Comparison of ENCODE assay signal across 24 cellular contexts in genomic region chr22:37481347-37481907, GRCh38. TPM values are rescaled to one million over a fixed set of nuclear protein-coding genes. Genes with fewer than 3 reads are reported as not detected.
DNase-seq lines count a peak whose midpoint lies in the region; ATAC-seq and TF ChIP-seq lines count a peak whose summit lies in the region.
"Had no signal": no experiment of that assay in that cellular context is flagged by ENCODE, and none has a peak within 500 bp of the region (broad histone marks: within the 10 kb centered on the region; RNA-seq: fewer than 3 reads in every experiment).

No MANE protein-coding gene starts in this region.

- H3K4me3 Mint-ChIP-seq in CD8-positive, alpha-beta T cell = no peak overlapping the region
- H3K4me3 Mint-ChIP-seq in activated T-helper 1 cell treated with anti-CD3 and anti-CD28 coated beads, Interleukin-12 subunit alpha, Interleukin-12 subunit beta, Interleukin-2, Interleukin-4 antibody, amounts not matched to agents 30 ng/mL and 10 ng/mL and 1 ng/mL, durations not matched to agents 14 hours and 24 hours and 36 hours = no peak overlapping the region
- peak overlapping the region in 1 of 5 donors; percentile 36 for H3K4me3 Mint-ChIP-seq in immature natural killer cell
- H3K4me3 Mint-ChIP-seq: nephron had no signal

- H3K9me3 ChIP-seq in BLaER1 treated with 17β-estradiol and CSF1 and Interleukin-3, amounts not matched to agents 10 nM and 100 nM (replicated peaks in 1 of 11) = no peaks in the 10 kb centered on the region
- H3K9me3 ChIP-seq in CD8-positive, alpha-beta T cell (ENCODE audit: low read length) = no peaks in the 10 kb centered on the region
- H3K9me3 ChIP-seq: thoracic aorta had no signal

- H3K27ac Mint-ChIP-seq in CD8-positive, alpha-beta T cell = peak overlapping the region; percentile 98
- peak overlapping the region; percentile 55 for H3K27ac Mint-ChIP-seq in activated T-helper 1 cell treated with anti-CD3 and anti-CD28 coated beads, Interleukin-12 subunit alpha, Interleukin-12 subunit beta, Interleukin-2, Interleukin-4 antibody, amounts not matched to agents 30 ng/mL and 10 ng/mL and 1 ng/mL, durations not matched to agents 14 hours and 24 hours and 36 hours
- H3K27ac Mint-ChIP-seq in immature natural killer cell = peak overlapping the region; percentile 48 to 99 (median 82)

- no peaks in the 10 kb centered on the region for H3K9me3 Mint-ChIP-seq in CD8-positive, alpha-beta T cell
- H3K9me3 Mint-ChIP-seq in activated T-helper 1 cell treated with anti-CD3 and anti-CD28 coated beads, Interleukin-12 subunit alpha, Interleukin-12 subunit beta, Interleukin-2, Interleukin-4 antibody, amounts not matched to agents 30 ng/mL and 10 ng/mL and 1 ng/mL, durations not matched to agents 14 hours and 24 hours and 36 hours = no peaks in the 10 kb centered on the region
- H3K9me3 Mint-ChIP-seq in immature natural killer cell = no peaks in the 10 kb centered on the region
- H3K9me3 Mint-ChIP-seq: nephron had no signal

- no peaks in the 10 kb centered on the region for H3K27me3 ChIP-seq in BLaER1 treated with 17β-estradiol and CSF1 and Interleukin-3, amounts not matched to agents 10 nM and 100 nM
- H3K27me3 ChIP-seq in CD8-positive, alpha-beta T cell (ENCODE audit: insufficient read depth, low read length) = no peaks in the 10 kb centered on the region
- H3K27me3 ChIP-seq: hepatocyte had no signal

- POLR2A ChIA-PET in CD8-positive, alpha-beta T cell (lab: Charles Lee) = no interaction called here

- H3K4me1 Mint-ChIP-seq in CD8-positive, alpha-beta T cell (ENCODE audit: low read depth) = peaks cover 49% of the 10 kb centered on the region
- peaks cover 31% of the 10 kb centered on the region for H3K4me1 Mint-ChIP-seq in activated T-helper 1 cell treated with anti-CD3 and anti-CD28 coated beads, Interleukin-12 subunit alpha, Interleukin-12 subunit beta, Interleukin-2, Interleukin-4 antibody, amounts not matched to agents 30 ng/mL and 10 ng/mL and 1 ng/mL, durations not matched to agents 14 hours and 24 hours and 36 hours (ENCODE audit: low read depth)
- H3K4me1 Mint-ChIP-seq in immature natural killer cell = peaks cover 43 to 46% of the 10 kb centered on the region in 2 donors

- CTCF ChIA-PET in CD8-positive, alpha-beta T cell (lab: Charles Lee) = interaction anchor here (3.3 kb wide), 2 partner anchors 9 to 17 kb away, joined by 12 to 18 read pairs; no protein-coding TSS in a partner anchor

- no peaks in the 10 kb centered on the region for H3K27me3 Mint-ChIP-seq in CD8-positive, alpha-beta T cell (ENCODE audit: low read depth)
- H3K27me3 Mint-ChIP-seq in activated T-helper 1 cell treated with anti-CD3 and anti-CD28 coated beads, Interleukin-12 subunit alpha, Interleukin-12 subunit beta, Interleukin-2, Interleukin-4 antibody, amounts not matched to agents 30 ng/mL and 10 ng/mL and 1 ng/mL, durations not matched to agents 14 hours and 24 hours and 36 hours (ENCODE audit: insufficient read depth) = no peaks in the 10 kb centered on the region
- peaks cover 8 to 19% (median 12%) of the 10 kb centered on the region in 3 donors for H3K27me3 Mint-ChIP-seq in immature natural killer cell (ENCODE audit: low read depth in 3 of 3)

- no peak for DNase-seq in CD8-positive, alpha-beta T cell
- no peak for DNase-seq in activated T-helper 1 cell treated with anti-CD3 and anti-CD28 coated beads, Interleukin-12 subunit alpha, Interleukin-12 subunit beta, Interleukin-2, Interleukin-4 antibody, amounts not matched to agents 30 ng/mL and 10 ng/mL and 1 ng/mL, durations not matched to agents 14 hours and 24 hours and 36 hours (ENCODE audit: low spot score)
- DNase-seq in immature natural killer cell (no peak), NCI-H2029 (lab: John Stamatoyannopoulos, UW) (no peak), left colon (no peak), NCI-H345 treated with DMSO at 0.1 percent for 48 hours (lab: John Stamatoyannopoulos, UW; ENCODE audit: unreplicated experiment) (no peak)
- DNase-seq: activated CD4-positive, CD25-positive, alpha-beta regulatory T cell treated with anti-CD3 and anti-CD28 coated beads, Interleukin-2, amount 50 U/mL, for 72 hours; activated T-cell treated with anti-CD3 and anti-CD28 coated beads, Interleukin-2, amount 50 U/mL, for 1 hour; aorta; islet precursor cell; KG1; NCI-H1048; NCI-H2081; NCI-H510A treated with DMSO at 0.1 percent for 48 hours; Right ventricle myocardium superior; stimulated activated CD4-positive, alpha-beta T cell treated with anti-CD3 and anti-CD28 coated beads, Interleukin-4, amount 100 ng/mL, for 4 hours had no signal

- no peak for ATAC-seq in CD8-positive, alpha-beta T cell
- no peak for ATAC-seq in left colon
- ATAC-seq in HG03159 (IDR thresholded peaks at IDR 0.05; ENCODE audit: unreplicated experiment) = no peak

- H3K9ac ChIP-seq in BLaER1 treated with 17β-estradiol and CSF1 and Interleukin-3, amounts not matched to agents 10 nM and 100 nM = peak overlapping the region in 8 of 11 experiments; percentile 12 to 95 (median 34); a peak in 5 of 22 replicates

- peaks cover 40 to 63% (median 48%) of the 10 kb centered on the region in 11 experiments for H3K36me3 ChIP-seq in BLaER1 treated with 17β-estradiol and CSF1 and Interleukin-3, amounts not matched to agents 10 nM and 100 nM
- H3K36me3 ChIP-seq in CD8-positive, alpha-beta T cell (ENCODE audit: insufficient read depth, low read length) = peaks cover 47% of the 10 kb centered on the region
- H3K36me3 ChIP-seq: thoracic aorta had no signal

- no peak for TF ChIP-seq CTCF in CD8-positive, alpha-beta T cell (IDR thresholded peaks at IDR 0.05)

- H3K4me1 ChIP-seq in BLaER1 treated with 17β-estradiol and CSF1 and Interleukin-3, amounts not matched to agents 10 nM and 100 nM = peaks cover 43 to 99% (median 73%) of the 10 kb centered on the region in 10 experiments
- peaks cover 33% of the 10 kb centered on the region for H3K4me1 ChIP-seq in CD8-positive, alpha-beta T cell (ENCODE audit: insufficient read depth, low read length)

- H3K27ac ChIP-seq in BLaER1 treated with 17β-estradiol and CSF1 and Interleukin-3, amounts not matched to agents 10 nM and 100 nM = peak overlapping the region in 1 of 11 experiments; percentile 94; a peak in 3 of 22 replicates
- H3K27ac ChIP-seq in CD8-positive, alpha-beta T cell (ENCODE audit: low read depth, low read length) = no peak overlapping the region
- H3K27ac ChIP-seq: hepatocyte, skin epidermis, thoracic aorta had no signal

- peaks cover 71% of the 10 kb centered on the region for H3K36me3 Mint-ChIP-seq in CD8-positive, alpha-beta T cell
- peaks cover 30% of the 10 kb centered on the region for H3K36me3 Mint-ChIP-seq in activated T-helper 1 cell treated with anti-CD3 and anti-CD28 coated beads, Interleukin-12 subunit alpha, Interleukin-12 subunit beta, Interleukin-2, Interleukin-4 antibody, amounts not matched to agents 30 ng/mL and 10 ng/mL and 1 ng/mL, durations not matched to agents 14 hours and 24 hours and 36 hours (ENCODE audit: low read depth)
- peaks cover 0 to 12% (median 9%) of the 10 kb centered on the region in 3 donors for H3K36me3 Mint-ChIP-seq in immature natural killer cell

- intact Hi-C loops in CD8-positive, alpha-beta T cell (cut with DNase I, micrococcal nuclease) = loop anchor here (10.0 kb wide), 2 partner anchors 203 to 707 kb away; partner anchors contain the start of genes IFT27 (in 1 of the 2) and NOL12 (in 1 of the 2)
- intact Hi-C loops in activated T-helper 1 cell treated with anti-CD3 and anti-CD28 coated beads, Interleukin-12 subunit alpha, Interleukin-12 subunit beta, Interleukin-2, Interleukin-4 antibody, amounts not matched to agents 30 ng/mL and 10 ng/mL and 1 ng/mL, durations not matched to agents 14 hours and 24 hours and 36 hours (cut with micrococcal nuclease) = no loop called here
- intact Hi-C loops in left colon (cut with DNase I, micrococcal nuclease) = no loop called here

- H4K20me1 ChIP-seq in BLaER1 treated with 17β-estradiol and CSF1 and Interleukin-3, amounts not matched to agents 10 nM and 100 nM = peaks cover 43 to 67% (median 57%) of the 10 kb centered on the region in 11 experiments; a peak in 18 of 22 replicates

- peak overlapping the region; percentile 96 to 100 (median 99); a peak in 17 of 22 replicates for H3K4me2 ChIP-seq in BLaER1 treated with 17β-estradiol and CSF1 and Interleukin-3, amounts not matched to agents 10 nM and 100 nM
- H3K4me2 ChIP-seq: hepatocyte had no signal

- H3K4me3 ChIP-seq in BLaER1 treated with 17β-estradiol and CSF1 and Interleukin-3, amounts not matched to agents 10 nM and 100 nM = no peak overlapping the region
- no peak overlapping the region for H3K4me3 ChIP-seq in CD8-positive, alpha-beta T cell (ENCODE audit: low read depth, low read length)
- H3K4me3 ChIP-seq: hepatocyte, skin epidermis, thoracic aorta had no signal

RNA-seq across cellular contexts. Expression of gene MFNG, which starts 4.8 kb away (rescaled TPM):
- total RNA-seq in CD8-positive, alpha-beta T cell = 10 to 100 TPM; 63.2 to 63.9 TPM
- 213 and 214 TPM in 2 replicates for total RNA-seq in activated T-helper 1 cell treated with anti-CD3 and anti-CD28 coated beads, Interleukin-12 subunit alpha, Interleukin-12 subunit beta, Interleukin-2, Interleukin-4 antibody, amounts not matched to agents 30 ng/mL and 10 ng/mL and 1 ng/mL, durations not matched to agents 14 hours and 24 hours and 36 hours
- 100 to 1,000 TPM; 235 to 361 (median 286) TPM for polyA plus RNA-seq in immature natural killer cell
- 10 to 100 TPM; 10.4 to 11.2 TPM for total RNA-seq in left colon

RNA-seq across cellular contexts. Expression of gene CARD10, which starts 37.8 kb away (rescaled TPM):
- under 1 TPM in 1 of 2 experiments, not detected in 1; 0.19 TPM for total RNA-seq in CD8-positive, alpha-beta T cell
- not detected in 2 replicates for total RNA-seq in activated T-helper 1 cell treated with anti-CD3 and anti-CD28 coated beads, Interleukin-12 subunit alpha, Interleukin-12 subunit beta, Interleukin-2, Interleukin-4 antibody, amounts not matched to agents 30 ng/mL and 10 ng/mL and 1 ng/mL, durations not matched to agents 14 hours and 24 hours and 36 hours
- polyA plus RNA-seq in immature natural killer cell = under 1 TPM in 2 of 3 donors, not detected in 1; 0.13 to 0.36 TPM
- 10 to 100 TPM; 64.1 to 66.4 TPM for total RNA-seq in left colon

RNA-seq across cellular contexts. Expression of gene ELFN2, which starts 54.1 kb away (rescaled TPM):
- total RNA-seq in CD8-positive, alpha-beta T cell = not detected
- 0.05 and 0.08 TPM in 2 replicates for total RNA-seq in activated T-helper 1 cell treated with anti-CD3 and anti-CD28 coated beads, Interleukin-12 subunit alpha, Interleukin-12 subunit beta, Interleukin-2, Interleukin-4 antibody, amounts not matched to agents 30 ng/mL and 10 ng/mL and 1 ng/mL, durations not matched to agents 14 hours and 24 hours and 36 hours
- polyA plus RNA-seq in immature natural killer cell = under 1 TPM in 1 of 3 donors, not detected in 2; 0.04 TPM
- under 1 TPM in 1 of 2 donors, not detected in 1; 0.20 TPM for total RNA-seq in left colon
- total RNA-seq: G401, lung microvascular endothelial cell, thoracic aorta had no signal
- polyA plus RNA-seq: aorta had no signal

Comparison
In these comparisons a context has a peak if more than half of its experiments do, and no peak if none do; other contexts are left out.
1. RNA of gene MFNG, which starts 4.8 kb away (total RNA-seq): 213 to 214 TPM in activated T-helper 1 cell treated with anti-CD3 and anti-CD28 coated beads, Interleukin-12 subunit alpha, Interleukin-12 subunit beta, Interleukin-2, Interleukin-4 antibody, amounts not matched to agents 30 ng/mL and 10 ng/mL and 1 ng/mL, durations not matched to agents 14 hours and 24 hours and 36 hours and 63.2 to 63.9 TPM in CD8-positive, alpha-beta T cell; 10.4 to 11.2 TPM in left colon; every median in the first group is over 4 times any median in the second.
2. RNA of gene CARD10, which starts 37.8 kb away (total RNA-seq): 64.1 to 66.4 TPM in left colon; 0.19 TPM in CD8-positive, alpha-beta T cell and not detected in activated T-helper 1 cell treated with anti-CD3 and anti-CD28 coated beads, Interleukin-12 subunit alpha, Interleukin-12 subunit beta, Interleukin-2, Interleukin-4 antibody, amounts not matched to agents 30 ng/mL and 10 ng/mL and 1 ng/mL, durations not matched to agents 14 hours and 24 hours and 36 hours; every median in the first group is over 10 times any median in the second.
3. intact Hi-C loops: an anchor here in CD8-positive, alpha-beta T cell (10.0 kb wide); none called in activated T-helper 1 cell treated with anti-CD3 and anti-CD28 coated beads, Interleukin-12 subunit alpha, Interleukin-12 subunit beta, Interleukin-2, Interleukin-4 antibody, amounts not matched to agents 30 ng/mL and 10 ng/mL and 1 ng/mL, durations not matched to agents 14 hours and 24 hours and 36 hours and left colon.
4. Peak in every context shown above with its lines, with median percentiles within 50 percentile points of each other: H3K27ac Mint-ChIP-seq.